Comparison of ENCODE assay signal across 1 cellular context in the genomic region with DNA sequence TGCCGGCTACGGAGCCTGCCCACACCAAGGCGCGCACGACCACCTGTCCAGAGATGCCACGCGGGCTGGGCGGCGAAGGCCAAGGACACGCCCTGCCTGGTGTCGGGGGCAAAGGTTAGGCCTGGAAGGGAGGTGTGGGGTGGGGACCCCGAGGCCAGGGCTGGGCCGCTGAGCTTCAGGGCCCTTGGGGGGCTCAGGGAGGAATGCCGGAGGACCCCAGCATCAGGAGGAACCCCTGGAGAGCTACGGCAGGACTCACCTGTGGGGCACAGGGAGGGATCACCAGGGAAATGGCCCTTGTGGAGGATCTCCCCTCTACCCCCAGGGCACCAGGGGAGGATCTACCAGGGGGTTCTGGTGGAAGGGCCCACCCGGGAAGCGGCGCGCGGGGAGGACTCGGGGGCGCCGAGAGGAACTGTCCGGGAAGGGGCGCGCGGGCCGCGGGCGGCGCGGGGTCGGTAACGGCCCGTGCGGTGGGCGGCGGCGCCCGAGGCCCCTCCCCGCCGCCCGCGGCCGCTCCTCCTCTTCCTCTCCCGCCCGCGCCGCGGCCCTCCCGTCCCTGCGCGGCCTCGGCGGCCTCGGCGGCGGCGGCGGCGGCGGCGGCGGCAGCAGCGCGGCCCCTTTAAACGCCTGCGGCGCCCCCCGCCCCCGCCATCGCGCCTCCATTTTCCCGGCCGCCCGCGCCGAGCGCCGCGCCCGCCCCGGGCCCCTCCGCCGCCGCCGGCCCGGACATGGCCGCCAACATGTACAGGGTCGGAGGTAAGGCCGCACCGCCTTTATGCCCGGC.
TF ChIP-seq lines count a peak whose summit lies in the region.

A gene (plus strand): TSS at position 523 of the 787 bp plus-strand sequence. CDS start 209 bp downstream, at position 732.

TF ChIP-seq in HepG2, 621 proteins besides CTCF, POLR2A, EP300 and RAD21 (continued from another document and continues in another):
- TF ChIP-seq, protein P1, sequence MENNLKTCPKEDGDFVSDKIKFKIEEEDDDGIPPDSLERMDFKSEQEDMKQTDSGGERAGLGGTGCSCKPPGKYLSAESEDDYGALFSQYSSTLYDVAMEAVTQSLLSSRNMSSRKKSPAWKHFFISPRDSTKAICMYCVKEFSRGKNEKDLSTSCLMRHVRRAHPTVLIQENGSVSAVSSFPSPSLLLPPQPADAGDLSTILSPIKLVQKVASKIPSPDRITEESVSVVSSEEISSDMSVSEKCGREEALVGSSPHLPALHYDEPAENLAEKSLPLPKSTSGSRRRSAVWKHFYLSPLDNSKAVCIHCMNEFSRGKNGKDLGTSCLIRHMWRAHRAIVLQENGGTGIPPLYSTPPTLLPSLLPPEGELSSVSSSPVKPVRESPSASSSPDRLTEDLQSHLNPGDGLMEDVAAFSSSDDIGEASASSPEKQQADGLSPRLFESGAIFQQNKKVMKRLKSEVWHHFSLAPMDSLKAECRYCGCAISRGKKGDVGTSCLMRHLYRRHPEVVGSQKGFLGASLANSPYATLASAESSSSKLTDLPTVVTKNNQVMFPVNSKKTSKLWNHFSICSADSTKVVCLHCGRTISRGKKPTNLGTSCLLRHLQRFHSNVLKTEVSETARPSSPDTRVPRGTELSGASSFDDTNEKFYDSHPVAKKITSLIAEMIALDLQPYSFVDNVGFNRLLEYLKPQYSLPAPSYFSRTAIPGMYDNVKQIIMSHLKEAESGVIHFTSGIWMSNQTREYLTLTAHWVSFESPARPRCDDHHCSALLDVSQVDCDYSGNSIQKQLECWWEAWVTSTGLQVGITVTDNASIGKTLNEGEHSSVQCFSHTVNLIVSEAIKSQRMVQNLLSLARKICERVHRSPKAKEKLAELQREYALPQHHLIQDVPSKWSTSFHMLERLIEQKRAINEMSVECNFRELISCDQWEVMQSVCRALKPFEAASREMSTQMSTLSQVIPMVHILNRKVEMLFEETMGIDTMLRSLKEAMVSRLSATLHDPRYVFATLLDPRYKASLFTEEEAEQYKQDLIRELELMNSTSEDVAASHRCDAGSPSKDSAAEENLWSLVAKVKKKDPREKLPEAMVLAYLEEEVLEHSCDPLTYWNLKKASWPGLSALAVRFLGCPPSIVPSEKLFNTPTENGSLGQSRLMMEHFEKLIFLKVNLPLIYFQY (CRISPR knock-in tag; IDR thresholded peaks at IDR 0.05; ENCODE audit: borderline replicate concordance) = no peak
- TF ChIP-seq, protein P2, sequence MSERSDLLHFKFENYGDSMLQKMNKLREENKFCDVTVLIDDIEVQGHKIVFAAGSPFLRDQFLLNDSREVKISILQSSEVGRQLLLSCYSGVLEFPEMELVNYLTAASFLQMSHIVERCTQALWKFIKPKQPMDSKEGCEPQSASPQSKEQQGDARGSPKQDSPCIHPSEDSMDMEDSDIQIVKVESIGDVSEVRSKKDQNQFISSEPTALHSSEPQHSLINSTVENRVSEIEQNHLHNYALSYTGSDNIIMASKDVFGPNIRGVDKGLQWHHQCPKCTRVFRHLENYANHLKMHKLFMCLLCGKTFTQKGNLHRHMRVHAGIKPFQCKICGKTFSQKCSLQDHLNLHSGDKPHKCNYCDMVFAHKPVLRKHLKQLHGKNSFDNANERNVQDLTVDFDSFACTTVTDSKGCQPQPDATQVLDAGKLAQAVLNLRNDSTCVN (CRISPR knock-in tag; IDR thresholded peaks at IDR 0.05; ENCODE audit: borderline replicate concordance) = peak; percentile 61; the same call in 1 of the 2 replicates
- TF ChIP-seq ELF1 (CRISPR knock-in tag; IDR thresholded peaks at IDR 0.05) = no peak
- TF ChIP-seq, protein P3, sequence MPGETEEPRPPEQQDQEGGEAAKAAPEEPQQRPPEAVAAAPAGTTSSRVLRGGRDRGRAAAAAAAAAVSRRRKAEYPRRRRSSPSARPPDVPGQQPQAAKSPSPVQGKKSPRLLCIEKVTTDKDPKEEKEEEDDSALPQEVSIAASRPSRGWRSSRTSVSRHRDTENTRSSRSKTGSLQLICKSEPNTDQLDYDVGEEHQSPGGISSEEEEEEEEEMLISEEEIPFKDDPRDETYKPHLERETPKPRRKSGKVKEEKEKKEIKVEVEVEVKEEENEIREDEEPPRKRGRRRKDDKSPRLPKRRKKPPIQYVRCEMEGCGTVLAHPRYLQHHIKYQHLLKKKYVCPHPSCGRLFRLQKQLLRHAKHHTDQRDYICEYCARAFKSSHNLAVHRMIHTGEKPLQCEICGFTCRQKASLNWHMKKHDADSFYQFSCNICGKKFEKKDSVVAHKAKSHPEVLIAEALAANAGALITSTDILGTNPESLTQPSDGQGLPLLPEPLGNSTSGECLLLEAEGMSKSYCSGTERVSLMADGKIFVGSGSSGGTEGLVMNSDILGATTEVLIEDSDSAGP (CRISPR knock-in tag; IDR thresholded peaks at IDR 0.05; ENCODE audit: borderline replicate concordance) = peak; percentile 86; the same call in 1 of the 2 replicates
- TF ChIP-seq ZNF367 (CRISPR knock-in tag; IDR thresholded peaks at IDR 0.05; ENCODE audit: borderline replicate concordance) = peak; percentile 23; the same call in 1 of the 2 replicates
- no peak for TF ChIP-seq SIX1 (CRISPR knock-in tag; IDR thresholded peaks at IDR 0.05; ENCODE audit: borderline replicate concordance)
- TF ChIP-seq, protein P4, sequence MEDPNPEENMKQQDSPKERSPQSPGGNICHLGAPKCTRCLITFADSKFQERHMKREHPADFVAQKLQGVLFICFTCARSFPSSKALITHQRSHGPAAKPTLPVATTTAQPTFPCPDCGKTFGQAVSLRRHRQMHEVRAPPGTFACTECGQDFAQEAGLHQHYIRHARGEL (CRISPR knock-in tag; IDR thresholded peaks at IDR 0.05) = no peak
- TF ChIP-seq HNRNPH1 (optimal IDR thresholded peaks at IDR 0.05; ENCODE audit: low read depth, low read length) = no peak
- TF ChIP-seq, protein P5, sequence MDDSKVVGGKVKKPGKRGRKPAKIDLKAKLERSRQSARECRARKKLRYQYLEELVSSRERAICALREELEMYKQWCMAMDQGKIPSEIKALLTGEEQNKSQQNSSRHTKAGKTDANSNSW (CRISPR knock-in tag; IDR thresholded peaks at IDR 0.05; ENCODE audit: borderline replicate concordance) = no peak
- TF ChIP-seq, protein P6, sequence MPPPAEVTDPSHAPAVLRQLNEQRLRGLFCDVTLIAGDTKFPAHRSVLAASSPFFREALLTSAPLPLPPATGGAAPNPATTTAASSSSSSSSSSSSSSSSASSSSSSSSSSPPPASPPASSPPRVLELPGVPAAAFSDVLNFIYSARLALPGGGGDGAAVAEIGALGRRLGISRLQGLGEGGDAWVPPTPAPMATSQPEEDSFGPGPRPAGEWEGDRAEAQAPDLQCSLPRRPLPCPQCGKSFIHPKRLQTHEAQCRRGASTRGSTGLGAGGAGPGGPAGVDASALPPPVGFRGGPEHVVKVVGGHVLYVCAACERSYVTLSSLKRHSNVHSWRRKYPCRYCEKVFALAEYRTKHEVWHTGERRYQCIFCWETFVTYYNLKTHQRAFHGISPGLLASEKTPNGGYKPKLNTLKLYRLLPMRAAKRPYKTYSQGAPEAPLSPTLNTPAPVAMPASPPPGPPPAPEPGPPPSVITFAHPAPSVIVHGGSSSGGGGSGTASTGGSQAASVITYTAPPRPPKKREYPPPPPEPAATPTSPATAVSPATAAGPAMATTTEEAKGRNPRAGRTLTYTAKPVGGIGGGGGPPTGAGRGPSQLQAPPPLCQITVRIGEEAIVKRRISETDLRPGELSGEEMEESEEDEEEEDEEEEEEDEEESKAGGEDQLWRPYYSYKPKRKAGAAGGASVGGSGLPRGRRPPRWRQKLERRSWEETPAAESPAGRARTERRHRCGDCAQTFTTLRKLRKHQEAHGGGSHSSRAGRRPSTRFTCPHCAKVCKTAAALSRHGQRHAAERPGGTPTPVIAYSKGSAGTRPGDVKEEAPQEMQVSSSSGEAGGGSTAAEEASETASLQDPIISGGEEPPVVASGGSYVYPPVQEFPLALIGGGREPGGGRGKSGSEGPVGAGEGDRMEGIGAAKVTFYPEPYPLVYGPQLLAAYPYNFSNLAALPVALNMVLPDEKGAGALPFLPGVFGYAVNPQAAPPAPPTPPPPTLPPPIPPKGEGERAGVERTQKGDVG (CRISPR knock-in tag; IDR thresholded peaks at IDR 0.05; ENCODE audit: borderline replicate concordance) = no peak
- peak; percentile 79; the same call in 1 of the 2 replicates for TF ChIP-seq MEF2D (CRISPR knock-in tag; IDR thresholded peaks at IDR 0.05)
- TF ChIP-seq, protein P7, sequence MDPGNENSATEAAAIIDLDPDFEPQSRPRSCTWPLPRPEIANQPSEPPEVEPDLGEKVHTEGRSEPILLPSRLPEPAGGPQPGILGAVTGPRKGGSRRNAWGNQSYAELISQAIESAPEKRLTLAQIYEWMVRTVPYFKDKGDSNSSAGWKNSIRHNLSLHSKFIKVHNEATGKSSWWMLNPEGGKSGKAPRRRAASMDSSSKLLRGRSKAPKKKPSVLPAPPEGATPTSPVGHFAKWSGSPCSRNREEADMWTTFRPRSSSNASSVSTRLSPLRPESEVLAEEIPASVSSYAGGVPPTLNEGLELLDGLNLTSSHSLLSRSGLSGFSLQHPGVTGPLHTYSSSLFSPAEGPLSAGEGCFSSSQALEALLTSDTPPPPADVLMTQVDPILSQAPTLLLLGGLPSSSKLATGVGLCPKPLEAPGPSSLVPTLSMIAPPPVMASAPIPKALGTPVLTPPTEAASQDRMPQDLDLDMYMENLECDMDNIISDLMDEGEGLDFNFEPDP (CRISPR knock-in tag; conservative IDR thresholded peaks at IDR 0.05) = no peak; the same call in 1 of the 2 replicates
- TF ChIP-seq, protein P8, sequence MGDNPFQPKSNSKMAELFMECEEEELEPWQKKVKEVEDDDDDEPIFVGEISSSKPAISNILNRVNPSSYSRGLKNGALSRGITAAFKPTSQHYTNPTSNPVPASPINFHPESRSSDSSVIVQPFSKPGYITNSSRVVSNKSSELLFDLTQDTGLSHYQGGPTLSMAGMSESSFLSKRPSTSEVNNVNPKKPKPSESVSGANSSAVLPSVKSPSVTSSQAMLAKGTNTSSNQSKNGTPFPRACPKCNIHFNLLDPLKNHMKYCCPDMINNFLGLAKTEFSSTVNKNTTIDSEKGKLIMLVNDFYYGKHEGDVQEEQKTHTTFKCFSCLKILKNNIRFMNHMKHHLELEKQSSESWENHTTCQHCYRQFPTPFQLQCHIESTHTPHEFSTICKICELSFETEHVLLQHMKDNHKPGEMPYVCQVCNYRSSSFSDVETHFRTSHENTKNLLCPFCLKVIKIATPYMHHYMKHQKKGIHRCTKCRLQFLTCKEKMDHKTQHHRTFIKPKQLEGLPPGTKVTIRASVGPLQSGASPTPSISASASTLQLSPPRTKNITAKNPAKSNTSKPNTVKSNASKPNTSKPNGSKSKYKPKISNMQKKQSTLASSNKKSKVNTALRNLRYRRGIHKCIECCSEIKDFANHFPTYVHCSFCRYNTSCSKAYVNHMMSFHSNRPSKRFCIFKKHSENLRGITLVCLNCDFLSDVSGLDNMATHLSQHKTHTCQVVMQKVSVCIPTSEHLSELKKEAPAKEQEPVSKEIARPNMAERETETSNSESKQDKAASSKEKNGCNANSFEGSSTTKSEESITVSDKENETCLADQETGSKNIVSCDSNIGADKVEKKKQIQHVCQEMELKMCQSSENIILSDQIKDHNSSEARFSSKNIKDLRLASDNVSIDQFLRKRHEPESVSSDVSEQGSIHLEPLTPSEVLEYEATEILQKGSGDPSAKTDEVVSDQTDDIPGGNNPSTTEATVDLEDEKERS (CRISPR knock-in tag; IDR thresholded peaks at IDR 0.05) = 0 out of 2 replicates have a peak, but pooled peaks have one; percentile 34
- TF ChIP-seq ZNF160 (CRISPR knock-in tag; IDR thresholded peaks at IDR 0.05) = no peak
- TF ChIP-seq, protein P9, sequence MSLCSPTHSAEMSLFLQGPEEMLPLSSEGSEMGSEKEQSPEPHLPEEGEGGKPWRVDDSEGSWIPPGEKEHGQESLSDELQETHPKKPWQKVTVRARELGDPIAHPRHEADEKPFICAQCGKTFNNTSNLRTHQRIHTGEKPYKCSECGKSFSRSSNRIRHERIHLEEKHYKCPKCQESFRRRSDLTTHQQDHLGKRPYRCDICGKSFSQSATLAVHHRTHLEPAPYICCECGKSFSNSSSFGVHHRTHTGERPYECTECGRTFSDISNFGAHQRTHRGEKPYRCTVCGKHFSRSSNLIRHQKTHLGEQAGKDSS (CRISPR knock-in tag; IDR thresholded peaks at IDR 0.05; ENCODE audit: borderline replicate concordance, low read depth) = peak; percentile 49; the same call in 1 of the 2 replicates
- TF ChIP-seq HIVEP1 (CRISPR knock-in tag; IDR thresholded peaks at IDR 0.05) = peak; percentile 4; the same call in 1 of the 2 replicates
- peak; percentile 57; the same call in 1 of the 2 replicates for TF ChIP-seq ZNF773 (CRISPR knock-in tag; IDR thresholded peaks at IDR 0.05; ENCODE audit: borderline replicate concordance)
- TF ChIP-seq MED1 (CRISPR knock-in tag; IDR thresholded peaks at IDR 0.05) = peak; percentile 52
- TF ChIP-seq ZNF570 (CRISPR knock-in tag; IDR thresholded peaks at IDR 0.05; ENCODE audit: borderline replicate concordance) = no peak
- TF ChIP-seq, protein P10, sequence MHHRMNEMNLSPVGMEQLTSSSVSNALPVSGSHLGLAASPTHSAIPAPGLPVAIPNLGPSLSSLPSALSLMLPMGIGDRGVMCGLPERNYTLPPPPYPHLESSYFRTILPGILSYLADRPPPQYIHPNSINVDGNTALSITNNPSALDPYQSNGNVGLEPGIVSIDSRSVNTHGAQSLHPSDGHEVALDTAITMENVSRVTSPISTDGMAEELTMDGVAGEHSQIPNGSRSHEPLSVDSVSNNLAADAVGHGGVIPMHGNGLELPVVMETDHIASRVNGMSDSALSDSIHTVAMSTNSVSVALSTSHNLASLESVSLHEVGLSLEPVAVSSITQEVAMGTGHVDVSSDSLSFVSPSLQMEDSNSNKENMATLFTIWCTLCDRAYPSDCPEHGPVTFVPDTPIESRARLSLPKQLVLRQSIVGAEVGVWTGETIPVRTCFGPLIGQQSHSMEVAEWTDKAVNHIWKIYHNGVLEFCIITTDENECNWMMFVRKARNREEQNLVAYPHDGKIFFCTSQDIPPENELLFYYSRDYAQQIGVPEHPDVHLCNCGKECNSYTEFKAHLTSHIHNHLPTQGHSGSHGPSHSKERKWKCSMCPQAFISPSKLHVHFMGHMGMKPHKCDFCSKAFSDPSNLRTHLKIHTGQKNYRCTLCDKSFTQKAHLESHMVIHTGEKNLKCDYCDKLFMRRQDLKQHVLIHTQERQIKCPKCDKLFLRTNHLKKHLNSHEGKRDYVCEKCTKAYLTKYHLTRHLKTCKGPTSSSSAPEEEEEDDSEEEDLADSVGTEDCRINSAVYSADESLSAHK (CRISPR knock-in tag; IDR thresholded peaks at IDR 0.05; ENCODE audit: borderline replicate concordance) = no peak
- no peak for TF ChIP-seq CENPX (CRISPR knock-in tag; IDR thresholded peaks at IDR 0.05)
- no peak for TF ChIP-seq SKI (IDR thresholded peaks at IDR 0.05; ENCODE audit: partially characterized antibody)
- no peak for TF ChIP-seq HMG20B (CRISPR knock-in tag; conservative IDR thresholded peaks at IDR 0.05)
- no peak for TF ChIP-seq MATR3 (CRISPR knock-in tag; IDR thresholded peaks at IDR 0.05)
- TF ChIP-seq ZNF782 (CRISPR knock-in tag; IDR thresholded peaks at IDR 0.05; ENCODE audit: borderline replicate concordance) = peak; percentile 81; the same call in 1 of the 2 replicates
- no peak for TF ChIP-seq ZNF17 (CRISPR knock-in tag; IDR thresholded peaks at IDR 0.05)
- no peak for TF ChIP-seq AGO1 (IDR thresholded peaks at IDR 0.05; ENCODE audit: low read depth, low read length, poor library complexity, severe bottlenecking)
- TF ChIP-seq IRX3 (CRISPR knock-in tag; IDR thresholded peaks at IDR 0.05; ENCODE audit: borderline replicate concordance, low read depth) = peak; percentile 90
- 0 out of 2 replicates have a peak, but pooled peaks have one; percentile 12 for TF ChIP-seq KDM1A (CRISPR knock-in tag; IDR thresholded peaks at IDR 0.05)
